In the genomic region with DNA sequence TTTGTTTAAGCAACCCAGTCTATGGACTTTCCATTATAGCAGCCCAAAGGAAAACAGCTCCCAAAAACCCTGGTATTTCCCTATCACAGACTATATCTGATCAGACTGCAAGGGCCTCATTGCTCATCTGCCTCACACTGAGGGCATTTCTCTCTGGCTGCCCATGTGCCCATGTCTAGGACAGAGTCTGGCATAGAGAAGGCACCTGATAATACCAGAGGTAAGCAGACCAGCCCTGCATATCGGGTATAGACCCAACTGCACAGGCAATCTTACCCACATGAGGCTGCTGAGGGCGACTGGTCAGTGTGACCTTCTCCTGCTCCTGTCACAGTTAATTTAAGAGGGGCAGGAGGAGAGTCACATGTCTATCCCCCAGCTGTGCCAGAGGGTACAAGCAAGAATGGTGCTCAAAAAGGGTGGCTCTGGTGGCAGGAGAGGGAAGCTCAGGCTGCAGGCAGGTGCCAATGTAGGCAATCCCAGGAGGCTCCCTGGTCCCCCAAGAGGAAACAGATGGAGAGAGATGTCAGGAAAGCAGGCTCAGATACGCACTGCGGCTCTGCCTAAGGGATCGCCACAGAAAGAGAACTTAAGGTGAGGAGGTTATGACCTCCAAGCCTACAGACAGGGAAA, we compare ENCODE assay signal across 8 cellular contexts. TPM values are rescaled to one million over a fixed set of nuclear protein-coding genes. Genes with fewer than 3 reads are reported as not detected.
A peak's percentile ranks its signal among the peaks of the same experiment; 100 is the strongest.
DNase-seq lines count a peak whose midpoint lies in the region; ATAC-seq and TF ChIP-seq lines count a peak whose summit lies in the region.

No MANE protein-coding gene starts in this region.

- H3K9ac ChIP-seq in neural progenitor cell = no peak overlapping the region

- peak overlapping the region; percentile 95 for H3K27ac Mint-ChIP-seq in neural progenitor cell

- no peak overlapping the region for H2AFZ ChIP-seq in neural progenitor cell (replicated peaks)

- no peaks in the 10 kb centered on the region for H3K9me2 ChIP-seq in DOHH2 (replicated peaks; ENCODE audit: control insufficient read depth, low read length)

- no peaks in the 10 kb centered on the region for H3K36me3 Mint-ChIP-seq in neural progenitor cell

- no peaks in the 10 kb centered on the region for H3K27me3 ChIP-seq in DOHH2 (ENCODE audit: control insufficient read depth, low read length)
- H3K27me3 ChIP-seq in neural progenitor cell = peaks cover 11% of the 10 kb centered on the region

- H4K20me1 ChIP-seq in DOHH2 (ENCODE audit: control insufficient read depth, insufficient read depth, low read depth, low read length) (no peaks in the 10 kb centered on the region), neural progenitor cell (ENCODE audit: low read depth) (peaks cover 35% of the 10 kb centered on the region)

- no peaks in the 10 kb centered on the region for H3K9me3 Mint-ChIP-seq in neural progenitor cell

- no peaks in the 10 kb centered on the region for H3K9me3 ChIP-seq in DOHH2 (ENCODE audit: control insufficient read depth, insufficient read depth, low read length)
- no peaks in the 10 kb centered on the region for H3K9me3 ChIP-seq in neural progenitor cell (ENCODE audit: low read depth)

- H3K4me3 ChIP-seq in DOHH2 (ENCODE audit: low read length) (peak overlapping the region; percentile 87), coronary artery (peak overlapping the region; percentile 96), neural progenitor cell (no peak overlapping the region)

- H3K4me1 ChIP-seq in DOHH2 (ENCODE audit: control insufficient read depth, low read length) (peaks cover 72% of the 10 kb centered on the region), neural progenitor cell (peaks cover 34% of the 10 kb centered on the region)

- peaks cover 78% of the 10 kb centered on the region for H3K79me2 ChIP-seq in DOHH2 (ENCODE audit: control insufficient read depth, low read length)
- H3K79me2 ChIP-seq in neural progenitor cell (ENCODE audit: low read depth) = peaks cover 23% of the 10 kb centered on the region

- H3K4me2 ChIP-seq in DOHH2 (ENCODE audit: low read length) (peak overlapping the region; percentile 100), neural progenitor cell (peak overlapping the region; percentile 100)

- no peak for ATAC-seq in GM19324 (IDR thresholded peaks at IDR 0.05; ENCODE audit: low FRiP score, unreplicated experiment)

- H3K36me3 ChIP-seq in DOHH2 (ENCODE audit: control insufficient read depth, low read length) (peaks cover 29% of the 10 kb centered on the region), neural progenitor cell (no peaks in the 10 kb centered on the region)

- peak overlapping the region; percentile 94 for H3K4me3 Mint-ChIP-seq in neural progenitor cell

- peaks cover 79% of the 10 kb centered on the region for H3K4me1 Mint-ChIP-seq in neural progenitor cell

- peaks cover 9% of the 10 kb centered on the region for H3K27me3 Mint-ChIP-seq in neural progenitor cell (ENCODE audit: insufficient read depth, low read depth)

- no peak for TF ChIP-seq CTCF in DOHH2 (IDR thresholded peaks at IDR 0.05; ENCODE audit: low read depth, low read length, poor library complexity, severe bottlenecking)
- no peak for TF ChIP-seq CTCF in coronary artery (IDR thresholded peaks at IDR 0.05)
- TF ChIP-seq CTCF in neural progenitor cell (IDR thresholded peaks at IDR 0.05) = no peak

- DNase-seq in NCI-H82 (lab: John Stamatoyannopoulos, UW) (peak; percentile 75), coronary artery (ENCODE audit: low spot score) (no peak), neural progenitor cell (ENCODE audit: low spot score) (no peak), NCI-H774 (lab: John Stamatoyannopoulos, UW) (no peak), NCI-H2227 (lab: John Stamatoyannopoulos, UW; ENCODE audit: unreplicated experiment) (no peak), hypothalamus (lab: John Stamatoyannopoulos, UW) (no peak)

- peak overlapping the region; percentile 98 for H3K27ac ChIP-seq in DOHH2 (ENCODE audit: low read depth, low read length)
- peak overlapping the region; percentile 99 to 100 for H3K27ac ChIP-seq in coronary artery
- no peak overlapping the region for H3K27ac ChIP-seq in neural progenitor cell

- H3F3A ChIP-seq in DOHH2 (ENCODE audit: control insufficient read depth, insufficient read depth) = peaks cover 31% of the 10 kb centered on the region
- H3F3A ChIP-seq in neural progenitor cell (ENCODE audit: low read depth) = peaks cover 38% of the 10 kb centered on the region

RNA-seq across cellular contexts. Expression of a gene that starts 3.1 kb away (rescaled TPM):
- total RNA-seq in neural progenitor cell (ENCODE audit: low replicate concordance) = 1.9 and 6.5 TPM in 2 replicates

RNA-seq across cellular contexts. Expression of a gene that starts 42.1 kb away (rescaled TPM):
- total RNA-seq in neural progenitor cell (ENCODE audit: low replicate concordance) = not detected in 2 replicates

RNA-seq across cellular contexts. Expression of a gene that starts 42.8 kb away (rescaled TPM):
- 1.2 and 2.3 TPM in 2 replicates for total RNA-seq in neural progenitor cell (ENCODE audit: low replicate concordance)

RNA-seq across cellular contexts. Expression of a gene that starts 42.9 kb away (rescaled TPM):
- total RNA-seq in neural progenitor cell (ENCODE audit: low replicate concordance) = 18.0 and 38.5 TPM in 2 replicates
